In the genomic region with DNA sequence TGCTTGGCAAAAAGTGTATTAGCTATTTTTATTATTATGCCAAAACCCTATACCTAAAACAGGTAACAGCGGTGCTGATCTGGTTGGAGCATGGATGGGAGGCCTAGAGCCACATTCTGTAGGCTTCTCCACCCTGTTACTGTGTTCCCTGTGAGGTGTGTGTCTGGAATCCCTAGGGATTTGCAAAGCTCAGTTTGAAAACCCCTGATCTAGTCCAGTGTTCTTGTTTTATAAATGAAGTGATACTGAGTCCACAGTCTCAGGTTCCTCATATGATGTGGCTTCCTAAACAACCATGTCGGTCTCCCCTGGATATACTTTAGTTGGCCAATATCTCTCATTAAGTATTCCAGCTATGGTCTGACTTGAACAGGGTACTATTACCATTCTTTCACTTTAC, we compare ENCODE assay signal across 1 cellular context.
TF ChIP-seq lines count a peak whose summit lies in the region.

No MANE protein-coding gene starts in this region.

TF ChIP-seq in HepG2, 621 proteins besides CTCF, POLR2A, EP300 and RAD21:
- TF ChIP-seq NR2F1 (CRISPR knock-in tag; IDR thresholded peaks at IDR 0.05) (no peak), ZNF207 (IDR thresholded peaks at IDR 0.05; ENCODE audit: borderline replicate concordance) (no peak), ZNF747 (CRISPR knock-in tag; IDR thresholded peaks at IDR 0.05; ENCODE audit: borderline replicate concordance) (no peak), ZFYVE20 (CRISPR knock-in tag; IDR thresholded peaks at IDR 0.05; ENCODE audit: borderline replicate concordance, low read depth) (no peak), AGO1 (IDR thresholded peaks at IDR 0.05; ENCODE audit: low read depth, low read length, poor library complexity, severe bottlenecking) (no peak)
- TF ChIP-seq, protein P1, sequence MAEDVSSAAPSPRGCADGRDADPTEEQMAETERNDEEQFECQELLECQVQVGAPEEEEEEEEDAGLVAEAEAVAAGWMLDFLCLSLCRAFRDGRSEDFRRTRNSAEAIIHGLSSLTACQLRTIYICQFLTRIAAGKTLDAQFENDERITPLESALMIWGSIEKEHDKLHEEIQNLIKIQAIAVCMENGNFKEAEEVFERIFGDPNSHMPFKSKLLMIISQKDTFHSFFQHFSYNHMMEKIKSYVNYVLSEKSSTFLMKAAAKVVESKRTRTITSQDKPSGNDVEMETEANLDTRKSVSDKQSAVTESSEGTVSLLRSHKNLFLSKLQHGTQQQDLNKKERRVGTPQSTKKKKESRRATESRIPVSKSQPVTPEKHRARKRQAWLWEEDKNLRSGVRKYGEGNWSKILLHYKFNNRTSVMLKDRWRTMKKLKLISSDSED (CRISPR knock-in tag; IDR thresholded peaks at IDR 0.05): no peak
- TF ChIP-seq, protein P2, sequence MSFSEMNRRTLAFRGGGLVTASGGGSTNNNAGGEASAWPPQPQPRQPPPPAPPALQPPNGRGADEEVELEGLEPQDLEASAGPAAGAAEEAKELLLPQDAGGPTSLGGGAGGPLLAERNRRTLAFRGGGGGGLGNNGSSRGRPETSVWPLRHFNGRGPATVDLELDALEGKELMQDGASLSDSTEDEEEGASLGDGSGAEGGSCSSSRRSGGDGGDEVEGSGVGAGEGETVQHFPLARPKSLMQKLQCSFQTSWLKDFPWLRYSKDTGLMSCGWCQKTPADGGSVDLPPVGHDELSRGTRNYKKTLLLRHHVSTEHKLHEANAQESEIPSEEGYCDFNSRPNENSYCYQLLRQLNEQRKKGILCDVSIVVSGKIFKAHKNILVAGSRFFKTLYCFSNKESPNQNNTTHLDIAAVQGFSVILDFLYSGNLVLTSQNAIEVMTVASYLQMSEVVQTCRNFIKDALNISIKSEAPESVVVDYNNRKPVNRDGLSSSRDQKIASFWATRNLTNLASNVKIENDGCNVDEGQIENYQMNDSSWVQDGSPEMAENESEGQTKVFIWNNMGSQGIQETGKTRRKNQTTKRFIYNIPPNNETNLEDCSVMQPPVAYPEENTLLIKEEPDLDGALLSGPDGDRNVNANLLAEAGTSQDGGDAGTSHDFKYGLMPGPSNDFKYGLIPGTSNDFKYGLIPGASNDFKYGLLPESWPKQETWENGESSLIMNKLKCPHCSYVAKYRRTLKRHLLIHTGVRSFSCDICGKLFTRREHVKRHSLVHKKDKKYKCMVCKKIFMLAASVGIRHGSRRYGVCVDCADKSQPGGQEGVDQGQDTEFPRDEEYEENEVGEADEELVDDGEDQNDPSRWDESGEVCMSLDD (CRISPR knock-in tag; IDR thresholded peaks at IDR 0.05; ENCODE audit: borderline replicate concordance): 0 out of 2 replicates have a peak, but pooled peaks have one; percentile 30
- TF ChIP-seq, protein P3, sequence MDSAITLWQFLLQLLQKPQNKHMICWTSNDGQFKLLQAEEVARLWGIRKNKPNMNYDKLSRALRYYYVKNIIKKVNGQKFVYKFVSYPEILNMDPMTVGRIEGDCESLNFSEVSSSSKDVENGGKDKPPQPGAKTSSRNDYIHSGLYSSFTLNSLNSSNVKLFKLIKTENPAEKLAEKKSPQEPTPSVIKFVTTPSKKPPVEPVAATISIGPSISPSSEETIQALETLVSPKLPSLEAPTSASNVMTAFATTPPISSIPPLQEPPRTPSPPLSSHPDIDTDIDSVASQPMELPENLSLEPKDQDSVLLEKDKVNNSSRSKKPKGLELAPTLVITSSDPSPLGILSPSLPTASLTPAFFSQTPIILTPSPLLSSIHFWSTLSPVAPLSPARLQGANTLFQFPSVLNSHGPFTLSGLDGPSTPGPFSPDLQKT (CRISPR knock-in tag; IDR thresholded peaks at IDR 0.05; ENCODE audit: borderline replicate concordance): no peak
TF ChIP-seq in HepG2: peak in this region for 1.
